ENCODE assay signal across 17 cellular contexts in genomic region chr10:31011660-31012022, GRCh38. TPM values are rescaled to one million over a fixed set of nuclear protein-coding genes. Genes with fewer than 3 reads are reported as not detected.
DNase-seq lines count a peak whose midpoint lies in the region; ATAC-seq and TF ChIP-seq lines count a peak whose summit lies in the region.
"Had no signal": no experiment of that assay in that cellular context is flagged by ENCODE, and none has a peak within 500 bp of the region (broad histone marks: within the 10 kb centered on the region; RNA-seq: fewer than 3 reads in every experiment).

No MANE protein-coding gene starts in this region.

- H3K27me3 ChIP-seq in left ventricle myocardium inferior (ENCODE audit: low read depth) = no peaks in the 10 kb centered on the region
- H3K27me3 ChIP-seq in lower lobe of right lung (ENCODE audit: low read depth) = no peaks in the 10 kb centered on the region
- no peaks in the 10 kb centered on the region for H3K27me3 ChIP-seq in smooth muscle cell (ENCODE audit: low read depth)
- H3K27me3 ChIP-seq in colonic mucosa = no peaks in the 10 kb centered on the region
- H3K27me3 ChIP-seq: Peyer's patch had no signal

- H3F3A ChIP-seq in smooth muscle cell (ENCODE audit: low read depth) = no peaks in the 10 kb centered on the region

- H3K27ac ChIP-seq in left ventricle myocardium inferior (replicated peaks) = peak overlapping the region; percentile 80
- peak overlapping the region; percentile 40 for H3K27ac ChIP-seq in lower lobe of right lung
- no peak overlapping the region for H3K27ac ChIP-seq in smooth muscle cell (ENCODE audit: low read depth)
- no peak overlapping the region for H3K27ac ChIP-seq in colonic mucosa

- H3K27me3 Mint-ChIP-seq in T-helper 17 cell = no peaks in the 10 kb centered on the region
- H3K27me3 Mint-ChIP-seq in T-cell = no peaks in the 10 kb centered on the region
- H3K27me3 Mint-ChIP-seq: stimulated activated naive B cell treated with anti-CD40 and anti-IgM and Interleukin-4, amounts not matched to agents 10 μg/mL and 1 μg/mL and 100 μg/mL, for 72 hours had no signal

- H3K4me3 ChIP-seq in left ventricle myocardium inferior = no peak overlapping the region
- no peak overlapping the region for H3K4me3 ChIP-seq in lower lobe of right lung
- H3K4me3 ChIP-seq in smooth muscle cell = no peak overlapping the region
- H3K4me3 ChIP-seq in colonic mucosa = no peak overlapping the region
- H3K4me3 ChIP-seq: Peyer's patch had no signal

- H3K9me3 ChIP-seq in left ventricle myocardium inferior (replicated peaks) = no peaks in the 10 kb centered on the region
- H3K9me3 ChIP-seq in T-helper 17 cell (ENCODE audit: control insufficient read depth, low read length, poor library complexity, severe bottlenecking) = no peaks in the 10 kb centered on the region
- H3K9me3 ChIP-seq in lower lobe of right lung = no peaks in the 10 kb centered on the region
- no peaks in the 10 kb centered on the region for H3K9me3 ChIP-seq in smooth muscle cell (replicated peaks; ENCODE audit: low read depth)
- no peaks in the 10 kb centered on the region for H3K9me3 ChIP-seq in colonic mucosa
- H3K9me3 ChIP-seq: Peyer's patch had no signal

- intact Hi-C loops in left ventricle myocardium inferior (cut with micrococcal nuclease) = no loop called here
- intact Hi-C loops in Right ventricle myocardium superior (cut with DNase I) = no loop called here
- intact Hi-C loops in lower lobe of right lung (cut with DNase I) = no loop called here
- intact Hi-C loops in colonic mucosa (cut with DNase I) = no loop called here

- POLR2A ChIA-PET in T-cell (lab: Charles Lee) = no interaction called here

- H3K9me3 Mint-ChIP-seq in T-cell = no peaks in the 10 kb centered on the region
- H3K9me3 Mint-ChIP-seq: activated T-helper 2 cell treated with anti-CD3 and anti-CD28 coated beads, Interferon-gamma antibody, Interleukin-2, Interleukin-4, amounts not matched to agents 10 μg/mL and 5 μg/mL and 100 μg/mL, durations not matched to agents 14 hours and 24 hours and 36 hours had no signal

- H3K4me1 ChIP-seq in left ventricle myocardium inferior = peaks cover 63% of the 10 kb centered on the region
- H3K4me1 ChIP-seq in lower lobe of right lung = peaks cover 15% of the 10 kb centered on the region
- no peaks in the 10 kb centered on the region for H3K4me1 ChIP-seq in smooth muscle cell (ENCODE audit: low read depth)
- H3K4me1 ChIP-seq in colonic mucosa = peaks cover 6% of the 10 kb centered on the region
- H3K4me1 ChIP-seq: Peyer's patch had no signal

- peaks cover 4% of the 10 kb centered on the region for H3K36me3 Mint-ChIP-seq in T-helper 17 cell (ENCODE audit: low read depth)
- peaks cover 9% of the 10 kb centered on the region for H3K36me3 Mint-ChIP-seq in T-cell
- H3K36me3 Mint-ChIP-seq: WTC11 had no signal

- no peaks in the 10 kb centered on the region for H4K20me1 ChIP-seq in smooth muscle cell (ENCODE audit: low read depth)

- TF ChIP-seq CTCF in left ventricle myocardium inferior (IDR thresholded peaks at IDR 0.05; ENCODE audit: borderline replicate concordance) (no peak), lower lobe of right lung (IDR thresholded peaks at IDR 0.05) (no peak), smooth muscle cell (IDR thresholded peaks at IDR 0.05; ENCODE audit: borderline replicate concordance, insufficient read depth, poor library complexity, severe bottlenecking) (no peak), colonic mucosa (IDR thresholded peaks at IDR 0.05) (no peak)

- H2AFZ ChIP-seq in smooth muscle cell (ENCODE audit: low read depth) = no peak overlapping the region

- CTCF ChIA-PET in T-cell (lab: Charles Lee) = interaction anchor here in 1 of 2 donors (0.6 kb wide), 1 partner anchor 11 kb away, joined by 3 read pairs; no protein-coding TSS in a partner anchor

- H3K4me3 Mint-ChIP-seq in T-helper 17 cell (no peak overlapping the region), T-cell (no peak overlapping the region)
- H3K4me3 Mint-ChIP-seq: stimulated activated naive B cell treated with anti-CD40 and anti-IgM and Interleukin-4, amounts not matched to agents 10 μg/mL and 1 μg/mL and 100 μg/mL, for 72 hours; WTC11 had no signal

- no peak overlapping the region for H3K4me2 ChIP-seq in smooth muscle cell

- H3K4me1 Mint-ChIP-seq in T-helper 17 cell = peaks cover 3% of the 10 kb centered on the region
- H3K4me1 Mint-ChIP-seq in T-cell = peaks cover 0 to 15% (median 3%) of the 10 kb centered on the region in 3 donors
- H3K4me1 Mint-ChIP-seq: stimulated activated naive B cell treated with anti-CD40 and anti-IgM and Interleukin-4, amounts not matched to agents 10 μg/mL and 1 μg/mL and 100 μg/mL, for 72 hours; WTC11 had no signal

- ATAC-seq in Right ventricle myocardium superior (ENCODE audit: poor library complexity) (no peak), T-helper 17 cell (no peak), lower lobe of right lung (peak; percentile 19 to 23), T-cell (replicated peaks in 1 of 4) (no peak)
- ATAC-seq: stimulated activated naive B cell treated with anti-CD40 and anti-IgM and Interleukin-4, amounts not matched to agents 10 μg/mL and 1 μg/mL and 100 μg/mL, for 72 hours; WTC11 had no signal

- WGBS in smooth muscle cell (ENCODE audit: low lambda C conversion rate) = 30% methylated on average over 3 of the region's 3 CpGs

- no peak for DNase-seq in left ventricle myocardium inferior
- no peak for DNase-seq in Right ventricle myocardium superior
- no peak for DNase-seq in T-helper 17 cell
- DNase-seq in lower lobe of right lung = no peak
- no peak for DNase-seq in T-cell
- no peak for DNase-seq in DMS153 (lab: John Stamatoyannopoulos, UW)
- no peak for DNase-seq in smooth muscle cell (lab: John Stamatoyannopoulos, UW; ENCODE audit: unreplicated experiment)
- no peak for DNase-seq in colonic mucosa
- DNase-seq: activated CD8-positive, alpha-beta memory T cell treated with anti-CD3 and anti-CD28 coated beads for 24 hours; COR-L47; kidney; occipital lobe; Peyer's patch; stimulated activated naive B cell treated with anti-CD40 and anti-IgM and Interleukin-4, amounts not matched to agents 10 μg/mL and 1 μg/mL and 100 μg/mL, for 72 hours; SW 1271 had no signal

- no peak overlapping the region for H3K9ac ChIP-seq in smooth muscle cell (ENCODE audit: low read depth)
- no peak overlapping the region for H3K9ac ChIP-seq in colonic mucosa (ENCODE audit: low read depth in 2 of 2, low read length in 2 of 2)

- H3K27ac Mint-ChIP-seq in T-helper 17 cell (peak overlapping the region; percentile 70), T-cell (no peak overlapping the region)
- H3K27ac Mint-ChIP-seq: activated T-helper 2 cell treated with anti-CD3 and anti-CD28 coated beads, Interferon-gamma antibody, Interleukin-2, Interleukin-4, amounts not matched to agents 10 μg/mL and 5 μg/mL and 100 μg/mL, durations not matched to agents 14 hours and 24 hours and 36 hours; stimulated activated naive B cell treated with anti-CD40 and anti-IgM and Interleukin-4, amounts not matched to agents 10 μg/mL and 1 μg/mL and 100 μg/mL, for 72 hours; WTC11 had no signal

- H3K79me2 ChIP-seq in smooth muscle cell (ENCODE audit: low read depth) = no peaks in the 10 kb centered on the region

- H3K36me3 ChIP-seq in left ventricle myocardium inferior (no peaks in the 10 kb centered on the region), lower lobe of right lung (no peaks in the 10 kb centered on the region), smooth muscle cell (ENCODE audit: low read depth) (no peaks in the 10 kb centered on the region), colonic mucosa (no peaks in the 10 kb centered on the region)
- H3K36me3 ChIP-seq: Peyer's patch had no signal

RNA-seq across cellular contexts. Expression of gene ZNF438, which starts 20.0 kb away (rescaled TPM):
- 13.2 TPM for total RNA-seq in left ventricle myocardium inferior
- total RNA-seq in Right ventricle myocardium superior = 13.0 TPM
- total RNA-seq in T-helper 17 cell = 1 to 10 TPM; 3.1 to 3.7 TPM
- 15.2 TPM for total RNA-seq in lower lobe of right lung
- 1 to 10 TPM; 2.7 to 3.6 (median 3.4) TPM for total RNA-seq in T-cell
- total RNA-seq in smooth muscle cell = 3.4 TPM in 2 replicates
- 2.8 and 3.2 TPM in 2 replicates for polyA plus RNA-seq in smooth muscle cell
- 1 to 10 TPM; 2.7 to 4.3 TPM for total RNA-seq in colonic mucosa

Comparison
In these comparisons a context has a peak if more than half of its experiments do, and no peak if none do; other contexts are left out.
1. H3K27ac ChIP-seq: peak in left ventricle myocardium inferior (single experiment) and lower lobe of right lung (single experiment); none in smooth muscle cell (single experiment) and colonic mucosa (single experiment).
2. ATAC-seq: peak in lower lobe of right lung (2 of 2); none in Right ventricle myocardium superior (single experiment), T-helper 17 cell (single experiment) and T-cell (0 of 4).